Comparison of ENCODE assay signal across 10 cellular contexts in the genomic region with DNA sequence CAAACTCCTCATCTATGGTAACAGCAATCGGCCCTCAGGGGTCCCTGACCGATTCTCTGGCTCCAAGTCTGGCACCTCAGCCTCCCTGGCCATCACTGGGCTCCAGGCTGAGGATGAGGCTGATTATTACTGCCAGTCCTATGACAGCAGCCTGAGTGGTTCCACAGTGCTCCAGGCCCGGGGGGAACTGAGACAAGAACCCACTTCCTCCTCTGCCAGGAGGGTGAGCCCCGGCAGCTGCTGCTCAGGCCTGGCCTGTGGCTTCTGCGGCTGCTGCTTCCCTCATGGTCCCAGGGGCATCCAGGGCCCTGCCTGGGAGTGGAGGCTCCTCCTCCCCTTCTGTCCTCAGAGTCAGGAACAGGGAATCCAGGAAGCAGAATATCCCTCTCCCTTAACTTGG.
DNase-seq lines count a peak whose midpoint lies in the region; ATAC-seq, FAIRE-seq and TF ChIP-seq lines count a peak whose summit lies in the region.
"Had no signal": no experiment of that assay in that cellular context is flagged by ENCODE, and none has a peak within 500 bp of the region (broad histone marks: within the 10 kb centered on the region; RNA-seq: fewer than 3 reads in every experiment).

No MANE protein-coding gene starts in this region.

- H3K4me3 ChIP-seq in NB4 (ENCODE audit: low read depth, low read length) = no peak overlapping the region
- H3K4me3 ChIP-seq: MG63 had no signal

- no peak overlapping the region for H3K4me3 Mint-ChIP-seq in central memory CD8-positive, alpha-beta T cell

- no peaks in the 10 kb centered on the region for H3K36me3 Mint-ChIP-seq in central memory CD8-positive, alpha-beta T cell (ENCODE audit: insufficient read depth)

- FAIRE-seq in GM12892 (lab: Jason Lieb, UNC) = peak; percentile 87
- FAIRE-seq: frontal cortex had no signal

- DNase-seq in GM12892 (ENCODE audit: insufficient read length) = peak; percentile 17
- DNase-seq in NB4 (ENCODE audit: low read depth) = peak; percentile 90
- no peak for DNase-seq in central memory CD8-positive, alpha-beta T cell (ENCODE audit: low spot score in 2 of 2)
- peak; percentile 32 for DNase-seq in retina
- no peak for DNase-seq in stimulated activated naive CD4-positive, alpha-beta T cell treated with Interleukin-2 at 50 U/mL for 16 hours (lab: John Stamatoyannopoulos, UW)
- DNase-seq in NCI-H2081 (lab: John Stamatoyannopoulos, UW) = no peak
- DNase-seq: MG63 had no signal

- no peaks in the 10 kb centered on the region for H3K9me3 Mint-ChIP-seq in central memory CD8-positive, alpha-beta T cell

- no peaks in the 10 kb centered on the region for H3K4me1 Mint-ChIP-seq in central memory CD8-positive, alpha-beta T cell

- peaks cover 96% of the 10 kb centered on the region for H3K27me3 Mint-ChIP-seq in central memory CD8-positive, alpha-beta T cell

- peak; percentile 49 for ATAC-seq in central memory CD8-positive, alpha-beta T cell (replicated peaks; ENCODE audit: extremely low read depth, poor library complexity, severe bottlenecking)
- ATAC-seq in HG03378 (IDR thresholded peaks at IDR 0.05; ENCODE audit: unreplicated experiment) (no peak), HG03108 (IDR thresholded peaks at IDR 0.05; ENCODE audit: unreplicated experiment) (no peak)

- no peak overlapping the region for H3K27ac Mint-ChIP-seq in central memory CD8-positive, alpha-beta T cell (ENCODE audit: low read depth)

- TF ChIP-seq CTCF in NB4 (IDR thresholded peaks at IDR 0.05; ENCODE audit: low read depth, low read length) = no peak

- no peak for TF ChIP-seq POLR2A in GM12892 (IDR thresholded peaks at IDR 0.05; ENCODE audit: low read depth, low read length)
- no peak for TF ChIP-seq POLR2A in NB4 (IDR thresholded peaks at IDR 0.05; ENCODE audit: extremely low read depth, insufficient read length)

Comparison
In these comparisons a context has a peak if more than half of its experiments do, and no peak if none do; other contexts are left out.
1. DNase-seq: peak in GM12892 (single experiment), NB4 (single experiment) and retina (single experiment); none in central memory CD8-positive, alpha-beta T cell (0 of 2), stimulated activated naive CD4-positive, alpha-beta T cell treated with Interleukin-2 at 50 U/mL for 16 hours (single experiment) and NCI-H2081 (0 of 2).